16 cellular contexts compared by ENCODE assay signal in genomic region chr15:74855857-74856256, GRCh38. TPM values are rescaled to one million over a fixed set of nuclear protein-coding genes. Genes with fewer than 3 reads are reported as not detected.
A peak's percentile ranks its signal among the peaks of the same experiment; 100 is the strongest.
DNase-seq lines count a peak whose midpoint lies in the region; ATAC-seq, FAIRE-seq and TF ChIP-seq lines count a peak whose summit lies in the region.
"Had no signal": no experiment of that assay in that cellular context is flagged by ENCODE, and none has a peak within 500 bp of the region (broad histone marks: within the 10 kb centered on the region; RNA-seq: fewer than 3 reads in every experiment).

No MANE protein-coding gene starts in this region.

- H3K4me3 Mint-ChIP-seq in activated naive CD8-positive, alpha-beta T cell treated with anti-CD3 and anti-CD28 coated beads for 36 hours = no peak overlapping the region
- no peak overlapping the region for H3K4me3 Mint-ChIP-seq in naive thymus-derived CD4-positive, alpha-beta T cell

- POLR2A ChIA-PET in HEK293 (lab: Yijun Ruan, JAX) (interaction anchor here (0.7 to 2.1 kb wide), 2 partner anchors 51 to 192 kb away, joined by 5 to 10 read pairs; partner anchors contain the start of gene FAM219B), PC-3 (lab: Charles Lee; ENCODE audit: unreplicated experiment) (no interaction called here)
- POLR2A ChIA-PET in naive thymus-derived CD4-positive, alpha-beta T cell (lab: Charles Lee) = interaction anchor here (1.0 to 1.8 kb wide), 4 partner anchors 11 to 56 kb away, joined by 3 to 9 read pairs (median 4); no protein-coding TSS in a partner anchor

- TF ChIP-seq CTCF in HEK293 (tag by site-specific recombination; IDR thresholded peaks at IDR 0.05) (no peak), PC-3 (conservative IDR thresholded peaks at IDR 0.05; ENCODE audit: low read depth, low read length) (no peak)

- H3K36me3 Mint-ChIP-seq in activated naive CD8-positive, alpha-beta T cell treated with anti-CD3 and anti-CD28 coated beads for 36 hours = peaks cover 10% of the 10 kb centered on the region
- peaks cover 0 to 29% (median 4%) of the 10 kb centered on the region in 5 donors for H3K36me3 Mint-ChIP-seq in naive thymus-derived CD4-positive, alpha-beta T cell

- peaks cover 4 to 38% of the 10 kb centered on the region in 2 experiments for H3K36me3 ChIP-seq in HEK293 (ENCODE audit: control insufficient read depth in 2 of 2, insufficient read depth in 1 of 2, low read length in 2 of 2)
- peaks cover 10 to 44% (median 27%) of the 10 kb centered on the region in 3 experiments for H3K36me3 ChIP-seq in naive thymus-derived CD4-positive, alpha-beta T cell (ENCODE audit: control insufficient read depth in 2 of 3, insufficient read depth in 3 of 3, low read length in 3 of 3)
- H3K36me3 ChIP-seq in PC-3 (ENCODE audit: low read depth, low read length) = peaks cover 4% of the 10 kb centered on the region; the same call in 1 of the 2 replicates

- no peak overlapping the region for H3K27ac ChIP-seq in HEK293 (ENCODE audit: extremely low read depth, low read depth, low read length)
- H3K27ac ChIP-seq in naive thymus-derived CD4-positive, alpha-beta T cell (ENCODE audit: low read depth, low read length) = no peak overlapping the region
- no peak overlapping the region for H3K27ac ChIP-seq in PC-3 (ENCODE audit: low read length)
- H3K27ac ChIP-seq: 22Rv1, coronary artery, SJSA1, upper lobe of left lung had no signal

- no peak overlapping the region for H2AFZ ChIP-seq in PC-3 (ENCODE audit: low read length)

- FAIRE-seq in RCC 7860 (lab: Jason Lieb, UNC) = no peak

- H3K4me3 ChIP-seq in HEK293 (ENCODE audit: low read depth, low read length) (no peak overlapping the region), PC-3 (ENCODE audit: low read length) (no peak overlapping the region)
- no peak overlapping the region for H3K4me3 ChIP-seq in naive thymus-derived CD4-positive, alpha-beta T cell (ENCODE audit: low read length)
- H3K4me3 ChIP-seq: coronary artery, SJSA1, upper lobe of left lung had no signal

- no peaks in the 10 kb centered on the region for H3K27me3 ChIP-seq in naive thymus-derived CD4-positive, alpha-beta T cell (ENCODE audit: control insufficient read depth in 2 of 2, insufficient read depth in 2 of 2, low read length in 2 of 2)
- no peaks in the 10 kb centered on the region for H3K27me3 ChIP-seq in PC-3 (ENCODE audit: low read length)
- H3K27me3 ChIP-seq: SJSA1, upper lobe of left lung had no signal

- peaks cover 35% of the 10 kb centered on the region for H3K4me1 Mint-ChIP-seq in activated naive CD8-positive, alpha-beta T cell treated with anti-CD3 and anti-CD28 coated beads for 36 hours
- H3K4me1 Mint-ChIP-seq in naive thymus-derived CD4-positive, alpha-beta T cell = peaks cover 19 to 36% (median 34%) of the 10 kb centered on the region in 7 donors

- H3K4me1 ChIP-seq in HEK293 (ENCODE audit: control insufficient read depth, insufficient read depth, low read length) = peaks cover 14% of the 10 kb centered on the region
- peaks cover 23 to 34% of the 10 kb centered on the region in 2 donors for H3K4me1 ChIP-seq in naive thymus-derived CD4-positive, alpha-beta T cell (ENCODE audit: control insufficient read depth in 2 of 2, insufficient read depth in 2 of 2, low read length in 2 of 2)
- H3K4me1 ChIP-seq in PC-3 (ENCODE audit: insufficient read depth, low read length) = peaks cover 11% of the 10 kb centered on the region
- H3K4me1 ChIP-seq: SJSA1 had no signal

- peak; percentile 15 for DNase-seq in NCI-H2171 treated with DMSO at 0.1 percent for 48 hours (lab: John Stamatoyannopoulos, UW)
- DNase-seq in NCI-H2171 (lab: John Stamatoyannopoulos, UW) = no peak
- no peak for DNase-seq in activated naive CD8-positive, alpha-beta T cell treated with anti-CD3 and anti-CD28 coated beads for 36 hours
- no peak for DNase-seq in naive thymus-derived CD4-positive, alpha-beta T cell
- no peak for DNase-seq in PC-3
- no peak for DNase-seq in COLO829 (ENCODE audit: low spot score)
- no peak for DNase-seq in RCC 7860 (ENCODE audit: low spot score)
- DNase-seq: aorta, left colon, NCI-H2107, upper lobe of left lung had no signal

- H3F3A ChIP-seq in PC-3 (ENCODE audit: low read length, unreplicated experiment) = no peaks in the 10 kb centered on the region

- no TSS peak for BruUV-seq in PC-3 (replicated peaks; lab: Mats Ljungman, UMichigan)

- no peaks in the 10 kb centered on the region for H3K9me3 ChIP-seq in HEK293 (ENCODE audit: control insufficient read depth, insufficient read depth, low read depth, low read length)
- no peaks in the 10 kb centered on the region for H3K9me3 ChIP-seq in naive thymus-derived CD4-positive, alpha-beta T cell (ENCODE audit: control insufficient read depth in 2 of 3, low read length in 3 of 3)
- no peaks in the 10 kb centered on the region for H3K9me3 ChIP-seq in PC-3 (ENCODE audit: low read length)
- H3K9me3 ChIP-seq: SJSA1, upper lobe of left lung had no signal

- no peak overlapping the region for H3K4me2 ChIP-seq in PC-3 (ENCODE audit: low read length)

- peak overlapping the region; percentile 58 for H3K27ac Mint-ChIP-seq in activated naive CD8-positive, alpha-beta T cell treated with anti-CD3 and anti-CD28 coated beads for 36 hours
- H3K27ac Mint-ChIP-seq in naive thymus-derived CD4-positive, alpha-beta T cell = peak overlapping the region in 8 of 9 donors; percentile 31 to 89 (median 72)

- H4K20me1 ChIP-seq in PC-3 (ENCODE audit: low read length) = no peaks in the 10 kb centered on the region

- no peaks in the 10 kb centered on the region for H3K9me2 ChIP-seq in PC-3 (replicated peaks; ENCODE audit: low read length)

- H3K9me3 Mint-ChIP-seq in activated naive CD8-positive, alpha-beta T cell treated with anti-CD3 and anti-CD28 coated beads for 36 hours = no peaks in the 10 kb centered on the region
- no peaks in the 10 kb centered on the region for H3K9me3 Mint-ChIP-seq in naive thymus-derived CD4-positive, alpha-beta T cell

- H3K27me3 Mint-ChIP-seq in activated naive CD8-positive, alpha-beta T cell treated with anti-CD3 and anti-CD28 coated beads for 36 hours = no peaks in the 10 kb centered on the region
- no peaks in the 10 kb centered on the region for H3K27me3 Mint-ChIP-seq in naive thymus-derived CD4-positive, alpha-beta T cell

- intact Hi-C loops in naive thymus-derived CD4-positive, alpha-beta T cell (cut with micrococcal nuclease) = no loop called here
- intact Hi-C loops in PC-3 (cut with micrococcal nuclease) = no loop called here

- H3K79me2 ChIP-seq in PC-3 (ENCODE audit: low read length) = peaks cover 17% of the 10 kb centered on the region

- no peak overlapping the region for H3K9ac ChIP-seq in PC-3 (ENCODE audit: low read length)

- CTCF ChIA-PET in HEK293 (lab: Yijun Ruan, JAX) (interaction anchor here (0.6 to 2.4 kb wide), 4 partner anchors 8 to 368 kb away, joined by 3 to 10 read pairs (median 4); no protein-coding TSS in a partner anchor), PC-3 (lab: Charles Lee) (no interaction called here)
- CTCF ChIA-PET in naive thymus-derived CD4-positive, alpha-beta T cell (lab: Charles Lee) = no interaction called here

- no peak for ATAC-seq in naive thymus-derived CD4-positive, alpha-beta T cell
- no peak for ATAC-seq in PC-3
- ATAC-seq: left colon had no signal

TF ChIP-seq in HEK293, 187 proteins besides CTCF, POLR2A, EP300 and RAD21 (continues in another document):
- no peak for TF ChIP-seq BCL6B (tag by site-specific recombination; IDR thresholded peaks at IDR 0.05)
- TF ChIP-seq ZNF629 (tag by site-specific recombination; IDR thresholded peaks at IDR 0.05) = no peak
- peak; percentile 85 for TF ChIP-seq ZNF341 (tag by site-specific recombination; IDR thresholded peaks at IDR 0.05; ENCODE audit: low read depth)
- TF ChIP-seq KLF1 (tag by site-specific recombination; IDR thresholded peaks at IDR 0.05) = no peak
- peak; percentile 76 for TF ChIP-seq ZIC2 (tag by site-specific recombination; IDR thresholded peaks at IDR 0.05)
- no peak for TF ChIP-seq ZNF138 (tag by site-specific recombination; IDR thresholded peaks at IDR 0.05; ENCODE audit: borderline replicate concordance)
- TF ChIP-seq BCL11B (tag by site-specific recombination; IDR thresholded peaks at IDR 0.05; ENCODE audit: low read depth) = no peak

RNA-seq across cellular contexts. Expression of gene ULK3, which starts 12.9 kb away (rescaled TPM):
- 10 to 100 TPM; 41.1 to 49.9 TPM for total RNA-seq in activated naive CD8-positive, alpha-beta T cell treated with anti-CD3 and anti-CD28 coated beads for 36 hours
- total RNA-seq in naive thymus-derived CD4-positive, alpha-beta T cell = 100 to 1,000 TPM in 1 of 5 experiments, 10 to 100 TPM in 4; 53.2 to 106 (median 59.2) TPM
- 10 to 100 TPM; 15.4 to 32.8 TPM for polyA plus RNA-seq in naive thymus-derived CD4-positive, alpha-beta T cell
- 20.3 and 29.7 TPM in 2 replicates for total RNA-seq in PC-3 (2014; rRNA removed)

RNA-seq across cellular contexts. Expression of gene SCAMP2, which starts 17.3 kb away (rescaled TPM):
- total RNA-seq in activated naive CD8-positive, alpha-beta T cell treated with anti-CD3 and anti-CD28 coated beads for 36 hours = 10 to 100 TPM; 57.5 to 59.6 TPM
- 100 to 1,000 TPM in 3 of 5 experiments, 10 to 100 TPM in 2; 78.9 to 130 (median 116) TPM for total RNA-seq in naive thymus-derived CD4-positive, alpha-beta T cell
- polyA plus RNA-seq in naive thymus-derived CD4-positive, alpha-beta T cell = 100 to 1,000 TPM; 131 to 141 TPM
- total RNA-seq in PC-3 (2014; rRNA removed) = 30.1 and 39.1 TPM in 2 replicates

RNA-seq across cellular contexts. Expression of gene CPLX3, which starts 29.4 kb away (rescaled TPM):
- total RNA-seq in activated naive CD8-positive, alpha-beta T cell treated with anti-CD3 and anti-CD28 coated beads for 36 hours = under 1 TPM in 1 of 2 experiments, not detected in 1; 0.19 TPM
- total RNA-seq in naive thymus-derived CD4-positive, alpha-beta T cell = under 1 TPM in 2 of 5 experiments, not detected in 3; 0.27 to 0.60 TPM
- not detected for polyA plus RNA-seq in naive thymus-derived CD4-positive, alpha-beta T cell
- total RNA-seq in PC-3 (2014; rRNA removed) = not detected in 2 replicates
- total RNA-seq: aorta, renal cortical epithelial cell, SJSA1, upper lobe of left lung had no signal

RNA-seq across cellular contexts. Expression of gene MPI, which starts 34.0 kb away (rescaled TPM):
- 10 to 100 TPM; 71.4 to 73.2 TPM for total RNA-seq in activated naive CD8-positive, alpha-beta T cell treated with anti-CD3 and anti-CD28 coated beads for 36 hours
- total RNA-seq in naive thymus-derived CD4-positive, alpha-beta T cell = 10 to 100 TPM; 34.0 to 97.8 (median 80.6) TPM
- polyA plus RNA-seq in naive thymus-derived CD4-positive, alpha-beta T cell = 10 to 100 TPM; 92.5 to 98.3 TPM
- total RNA-seq in PC-3 (2014; rRNA removed) = 30.6 and 35.2 TPM in 2 replicates

RNA-seq across cellular contexts. Expression of gene LMAN1L, which starts 43.2 kb away (rescaled TPM):
- total RNA-seq in activated naive CD8-positive, alpha-beta T cell treated with anti-CD3 and anti-CD28 coated beads for 36 hours = under 1 TPM; 0.14 to 0.33 TPM
- 1 to 10 TPM in 4 of 5 experiments, under 1 TPM in 1; 0.35 to 2.4 (median 1.3) TPM for total RNA-seq in naive thymus-derived CD4-positive, alpha-beta T cell
- not detected for polyA plus RNA-seq in naive thymus-derived CD4-positive, alpha-beta T cell
- not detected in 2 replicates for total RNA-seq in PC-3 (2014; rRNA removed)
- total RNA-seq: renal cortical epithelial cell, SJSA1 had no signal
